ENCODE assay signal across 1 cellular context in the genomic region with DNA sequence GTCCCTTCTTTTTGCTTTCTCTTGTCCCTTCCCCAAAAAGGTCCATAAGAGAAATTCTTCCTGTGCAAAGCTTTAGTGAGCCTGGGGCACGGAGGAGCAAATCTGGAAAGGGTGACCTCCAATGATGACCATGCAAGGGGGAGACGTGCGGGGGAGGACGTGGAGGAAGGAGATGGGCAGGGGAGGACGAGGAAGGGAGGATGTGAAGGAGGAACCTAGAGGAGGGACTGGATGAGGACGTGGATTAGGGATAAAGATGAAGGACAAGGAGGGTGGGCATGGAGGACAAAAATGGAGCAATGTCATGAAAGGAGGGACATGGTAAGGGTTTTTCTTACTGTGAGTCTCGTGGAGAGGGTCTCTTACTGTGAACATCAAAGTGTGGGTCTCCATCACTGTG.
TF ChIP-seq lines count a peak whose summit lies in the region.

No MANE protein-coding gene starts in this region.

TF ChIP-seq in SK-N-SH treated with all-trans-retinoic acid at 6 μM for 48 hours, 23 proteins besides CTCF, POLR2A, EP300 and RAD21 (continued from another document):
- TF ChIP-seq, protein P1, sequence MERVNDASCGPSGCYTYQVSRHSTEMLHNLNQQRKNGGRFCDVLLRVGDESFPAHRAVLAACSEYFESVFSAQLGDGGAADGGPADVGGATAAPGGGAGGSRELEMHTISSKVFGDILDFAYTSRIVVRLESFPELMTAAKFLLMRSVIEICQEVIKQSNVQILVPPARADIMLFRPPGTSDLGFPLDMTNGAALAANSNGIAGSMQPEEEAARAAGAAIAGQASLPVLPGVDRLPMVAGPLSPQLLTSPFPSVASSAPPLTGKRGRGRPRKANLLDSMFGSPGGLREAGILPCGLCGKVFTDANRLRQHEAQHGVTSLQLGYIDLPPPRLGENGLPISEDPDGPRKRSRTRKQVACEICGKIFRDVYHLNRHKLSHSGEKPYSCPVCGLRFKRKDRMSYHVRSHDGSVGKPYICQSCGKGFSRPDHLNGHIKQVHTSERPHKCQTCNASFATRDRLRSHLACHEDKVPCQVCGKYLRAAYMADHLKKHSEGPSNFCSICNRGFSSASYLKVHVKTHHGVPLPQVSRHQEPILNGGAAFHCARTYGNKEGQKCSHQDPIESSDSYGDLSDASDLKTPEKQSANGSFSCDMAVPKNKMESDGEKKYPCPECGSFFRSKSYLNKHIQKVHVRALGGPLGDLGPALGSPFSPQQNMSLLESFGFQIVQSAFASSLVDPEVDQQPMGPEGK (CRISPR knock-in tag; IDR thresholded peaks at IDR 0.05; ENCODE audit: borderline replicate concordance), result no peak
